In genomic region chr17:5883775-5884665, GRCh38 we compare ENCODE assay signal across 1 cellular context.
TF ChIP-seq lines count a peak whose summit lies in the region.

No MANE protein-coding gene starts in this region.

TF ChIP-seq in HepG2, 621 proteins besides CTCF, POLR2A, EP300 and RAD21:
- no peak for TF ChIP-seq DDIT3 (CRISPR knock-in tag; IDR thresholded peaks at IDR 0.05)
- no peak for TF ChIP-seq ZFAT (CRISPR knock-in tag; conservative IDR thresholded peaks at IDR 0.05)
- TF ChIP-seq ETV5 (CRISPR knock-in tag; IDR thresholded peaks at IDR 0.05; ENCODE audit: borderline replicate concordance) = no peak
- TF ChIP-seq ZBTB10 (CRISPR knock-in tag; IDR thresholded peaks at IDR 0.05; ENCODE audit: borderline replicate concordance) = no peak
- TF ChIP-seq MED13 (CRISPR knock-in tag; IDR thresholded peaks at IDR 0.05) = no peak
- no peak for TF ChIP-seq EHMT2 (IDR thresholded peaks at IDR 0.05; ENCODE audit: borderline replicate concordance, low read depth, low read length)
- TF ChIP-seq ZNF746 (CRISPR knock-in tag; IDR thresholded peaks at IDR 0.05) = no peak
- TF ChIP-seq ZBTB2 (CRISPR knock-in tag; IDR thresholded peaks at IDR 0.05; ENCODE audit: low read depth) = no peak
- TF ChIP-seq ZNF589 (CRISPR knock-in tag; conservative IDR thresholded peaks at IDR 0.05) = no peak
- TF ChIP-seq DMAP1 (CRISPR knock-in tag; IDR thresholded peaks at IDR 0.05) = no peak
- no peak for TF ChIP-seq ZXDC (CRISPR knock-in tag; IDR thresholded peaks at IDR 0.05)
- no peak for TF ChIP-seq FOXJ3 (CRISPR knock-in tag; IDR thresholded peaks at IDR 0.05; ENCODE audit: borderline replicate concordance)
- TF ChIP-seq ZNF552 (CRISPR knock-in tag; IDR thresholded peaks at IDR 0.05; ENCODE audit: borderline replicate concordance) = no peak
- TF ChIP-seq ESRRA (CRISPR knock-in tag; IDR thresholded peaks at IDR 0.05; ENCODE audit: low read depth) = no peak
